Comparison of ENCODE assay signal across 8 cellular contexts in the genomic region with DNA sequence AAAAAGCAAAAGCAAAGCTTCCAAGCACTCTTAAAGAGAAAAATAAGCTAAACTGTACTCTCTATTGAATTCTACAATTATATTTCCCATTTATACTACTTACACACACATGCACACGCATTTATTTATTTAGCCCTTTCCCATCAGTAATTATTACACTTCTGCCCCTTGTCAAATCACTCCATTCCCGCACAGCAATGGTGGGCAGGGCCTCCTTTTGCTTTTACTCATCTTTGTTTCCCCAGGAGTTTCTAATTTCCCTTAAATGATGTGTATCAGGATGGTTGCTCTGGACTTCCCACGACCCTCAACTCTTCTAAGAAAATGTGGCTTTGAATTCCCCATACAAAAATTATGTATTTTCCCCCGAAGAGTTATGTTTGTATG. TPM values are rescaled to one million over a fixed set of nuclear protein-coding genes. Genes with fewer than 3 reads are reported as not detected.
DNase-seq lines count a peak whose midpoint lies in the region; ATAC-seq and TF ChIP-seq lines count a peak whose summit lies in the region.

No MANE protein-coding gene starts in this region.

- peak overlapping the region in 2 of 3 donors; percentile 46 to 59 for H3K27ac ChIP-seq in right lobe of liver
- H3K27ac ChIP-seq in tibial nerve = peak overlapping the region; percentile 74 to 86 (median 84)

- H3K4me1 Mint-ChIP-seq in activated T-cell treated with anti-CD3 and anti-CD28 coated beads, Interleukin-2, amount 50 U/mL, for 72 hours (ENCODE audit: low read depth) = peaks cover 22% of the 10 kb centered on the region
- H3K4me1 Mint-ChIP-seq in activated naive CD8-positive, alpha-beta T cell treated with anti-CD3 and anti-CD28 coated beads, Interleukin-2, amount 50 U/mL, for 24 hours = peaks cover 20% of the 10 kb centered on the region

- peak overlapping the region; percentile 97 for H3K27ac Mint-ChIP-seq in activated T-cell treated with anti-CD3 and anti-CD28 coated beads, Interleukin-2, amount 50 U/mL, for 72 hours
- peak overlapping the region; percentile 84 for H3K27ac Mint-ChIP-seq in activated naive CD8-positive, alpha-beta T cell treated with anti-CD3 and anti-CD28 coated beads, Interleukin-2, amount 50 U/mL, for 24 hours

- 7% methylated on average over 4 of the region's 4 CpGs for WGBS in right lobe of liver (ENCODE audit: insufficient coverage, low coverage, low lambda C conversion rate, missing lambda C conversion rate)
- WGBS in tibial nerve, 2 donors = 9 to 15% methylated on average over 4 of the region's 4 CpGs

- no peak for DNase-seq in activated T-cell treated with anti-CD3 and anti-CD28 coated beads, Interleukin-2, amount 50 U/mL, for 72 hours
- no peak for DNase-seq in activated T-cell treated with anti-CD3 and anti-CD28 coated beads, Interleukin-2, amount 50 U/mL, for 1 hour
- peak; percentile 5 for DNase-seq in activated naive CD8-positive, alpha-beta T cell treated with anti-CD3 and anti-CD28 coated beads, Interleukin-2, amount 50 U/mL, for 24 hours
- DNase-seq in right lobe of liver = no peak
- DNase-seq in tibial nerve (ENCODE audit: low spot score in 2 of 2) = no peak
- DNase-seq in NCI-H128 (lab: John Stamatoyannopoulos, UW; ENCODE audit: unreplicated experiment) = no peak
- DNase-seq in LoVo (ENCODE audit: low spot score) = no peak
- DNase-seq in OCI-M2 (lab: John Stamatoyannopoulos, UW; ENCODE audit: unreplicated experiment) = no peak

- TF ChIP-seq EP300 in tibial nerve (IDR thresholded peaks at IDR 0.05) = no peak

- H3K9me3 Mint-ChIP-seq in activated T-cell treated with anti-CD3 and anti-CD28 coated beads, Interleukin-2, amount 50 U/mL, for 72 hours = no peaks in the 10 kb centered on the region
- H3K9me3 Mint-ChIP-seq in activated naive CD8-positive, alpha-beta T cell treated with anti-CD3 and anti-CD28 coated beads, Interleukin-2, amount 50 U/mL, for 24 hours = no peaks in the 10 kb centered on the region

- TF ChIP-seq POLR2A in right lobe of liver (IDR thresholded peaks at IDR 0.05) (no peak), tibial nerve (IDR thresholded peaks at IDR 0.05) (no peak)

- intact Hi-C loops in right lobe of liver (cut with DNase I) = no loop called here

- H3K36me3 ChIP-seq in right lobe of liver = no peaks in the 10 kb centered on the region
- H3K36me3 ChIP-seq in tibial nerve = no peaks in the 10 kb centered on the region

- no peaks in the 10 kb centered on the region for H3K27me3 ChIP-seq in right lobe of liver
- no peaks in the 10 kb centered on the region for H3K27me3 ChIP-seq in tibial nerve

- TF ChIP-seq CTCF in right lobe of liver (IDR thresholded peaks at IDR 0.05) (no peak), tibial nerve (IDR thresholded peaks at IDR 0.05) (no peak)

- H3K4me1 ChIP-seq in right lobe of liver (peaks cover 0 to 6% (median 3%) of the 10 kb centered on the region in 4 donors), tibial nerve (peaks cover 0 to 12% (median 2%) of the 10 kb centered on the region in 4 donors)

- no peaks in the 10 kb centered on the region for H3K9me3 ChIP-seq in right lobe of liver
- no peaks in the 10 kb centered on the region for H3K9me3 ChIP-seq in tibial nerve

- H3K4me3 ChIP-seq in right lobe of liver (peak overlapping the region; percentile 42 to 62 (median 57)), tibial nerve (peak overlapping the region; percentile 30 to 53 (median 44))

- no peak for ATAC-seq in activated T-cell treated with anti-CD3 and anti-CD28 coated beads, Interleukin-2, amount 50 U/mL, for 72 hours (replicated peaks in 1 of 2)
- no peak for ATAC-seq in activated naive CD8-positive, alpha-beta T cell treated with anti-CD3 and anti-CD28 coated beads, Interleukin-2, amount 50 U/mL, for 24 hours
- ATAC-seq in right lobe of liver = no peak

- no peaks in the 10 kb centered on the region for H3K27me3 Mint-ChIP-seq in activated T-cell treated with anti-CD3 and anti-CD28 coated beads, Interleukin-2, amount 50 U/mL, for 72 hours (ENCODE audit: low read depth)
- no peaks in the 10 kb centered on the region for H3K27me3 Mint-ChIP-seq in activated naive CD8-positive, alpha-beta T cell treated with anti-CD3 and anti-CD28 coated beads, Interleukin-2, amount 50 U/mL, for 24 hours

- peak overlapping the region; percentile 89 to 91 for H3K4me3 Mint-ChIP-seq in activated T-cell treated with anti-CD3 and anti-CD28 coated beads, Interleukin-2, amount 50 U/mL, for 72 hours
- peak overlapping the region; percentile 83 for H3K4me3 Mint-ChIP-seq in activated naive CD8-positive, alpha-beta T cell treated with anti-CD3 and anti-CD28 coated beads, Interleukin-2, amount 50 U/mL, for 24 hours

- H3K36me3 Mint-ChIP-seq in activated T-cell treated with anti-CD3 and anti-CD28 coated beads, Interleukin-2, amount 50 U/mL, for 72 hours (ENCODE audit: insufficient read depth in 2 of 2) = no peaks in the 10 kb centered on the region
- no peaks in the 10 kb centered on the region for H3K36me3 Mint-ChIP-seq in activated naive CD8-positive, alpha-beta T cell treated with anti-CD3 and anti-CD28 coated beads, Interleukin-2, amount 50 U/mL, for 24 hours (ENCODE audit: low read depth)

RNA-seq across cellular contexts. Expression of gene PXT1, which starts 19.9 kb away (rescaled TPM):
- under 1 TPM; 0.25 to 0.48 TPM for total RNA-seq in activated T-cell treated with anti-CD3 and anti-CD28 coated beads, Interleukin-2, amount 50 U/mL, for 72 hours
- under 1 TPM in 1 of 6 experiments, not detected in 5; 0.11 TPM for total RNA-seq in right lobe of liver
- not detected for total RNA-seq in tibial nerve

RNA-seq across cellular contexts. Expression of gene KCTD20, which starts 20.1 kb away (rescaled TPM):
- total RNA-seq in activated T-cell treated with anti-CD3 and anti-CD28 coated beads, Interleukin-2, amount 50 U/mL, for 72 hours = 10 to 100 TPM; 48.5 to 58.9 TPM
- total RNA-seq in right lobe of liver (10 to 100 TPM; 24.8 to 48.8 (median 33.5) TPM), tibial nerve (10 to 100 TPM; 48.6 to 64.9 (median 51.8) TPM)

RNA-seq across cellular contexts. Expression of gene ETV7, which starts 35.2 kb away (rescaled TPM):
- 1 to 10 TPM; 1.4 to 7.4 TPM for total RNA-seq in activated T-cell treated with anti-CD3 and anti-CD28 coated beads, Interleukin-2, amount 50 U/mL, for 72 hours
- 1 to 10 TPM in 1 of 6 experiments, under 1 TPM in 4, not detected in 1; 0.19 to 4.6 (median 0.55) TPM for total RNA-seq in right lobe of liver
- 1 to 10 TPM in 3 of 4 donors, under 1 TPM in 1; 0.60 to 9.2 (median 2.9) TPM for total RNA-seq in tibial nerve
